ENCODE assay signal across 8 cellular contexts in genomic region chr7:142603870-142604448, GRCh38.
DNase-seq lines count a peak whose midpoint lies in the region; ATAC-seq, FAIRE-seq and TF ChIP-seq lines count a peak whose summit lies in the region.

No MANE protein-coding gene starts in this region.

- no peak for FAIRE-seq in GM12892 (lab: Jason Lieb, UNC)

- no peak for TF ChIP-seq POLR2A in GM12892 (IDR thresholded peaks at IDR 0.05; ENCODE audit: low read depth, low read length)

- H3K9me3 ChIP-seq in SK-N-MC (ENCODE audit: low read depth, low read length): no peaks in the 10 kb centered on the region

- ATAC-seq in GM21717 (IDR thresholded peaks at IDR 0.05; ENCODE audit: unreplicated experiment): no peak

- no peaks in the 10 kb centered on the region for H3K36me3 ChIP-seq in SK-N-MC (ENCODE audit: insufficient read depth, low read length)

- no peak overlapping the region for H3K27ac ChIP-seq in SK-N-MC

- DNase-seq in AML-193 (lab: John Stamatoyannopoulos, UW) (peak; percentile 65 to 71), GM12892 (ENCODE audit: insufficient read length) (peak; percentile 10), LHCN-M2 (ENCODE audit: low read depth) (peak; percentile 82), SK-N-MC (ENCODE audit: low read depth, low spot score) (peak; percentile 30), astrocyte of the cerebellum (ENCODE audit: low read depth) (peak; percentile 47), iris pigment epithelial cell (ENCODE audit: low read depth) (peak; percentile 73)
- DNase-seq in stimulated activated CD4-positive, alpha-beta T cell treated with anti-CD3 and anti-CD28 coated beads, Interleukin-4, amount 100 ng/mL, for 4 hours: peak; percentile 25 to 31

- in situ Hi-C loops in astrocyte of the cerebellum (cut with HindIII; ENCODE audit: low sequenced_read_pairs): no loop called here

- H3K9ac ChIP-seq in SK-N-MC (ENCODE audit: insufficient read length): no peak overlapping the region

- H3K4me3 ChIP-seq in SK-N-MC (no peak overlapping the region), astrocyte of the cerebellum (ENCODE audit: low read depth, low read length) (no peak overlapping the region)

- peak; percentile 86 for TF ChIP-seq CTCF in astrocyte of the cerebellum (IDR thresholded peaks at IDR 0.05; ENCODE audit: low read depth, low read length, missing control alignments)

Comparison
In these comparisons a context has a peak if more than half of its experiments do, and no peak if none do; other contexts are left out.
1. DNase-seq: peak in every context shown above with its lines; median percentile 82 in LHCN-M2; 73 in iris pigment epithelial cell; 68 in AML-193; 47 in astrocyte of the cerebellum; 30 in SK-N-MC; 28 in stimulated activated CD4-positive, alpha-beta T cell treated with anti-CD3 and anti-CD28 coated beads, Interleukin-4, amount 100 ng/mL, for 4 hours; 10 in GM12892.